ENCODE assay signal across 9 cellular contexts in the genomic region with DNA sequence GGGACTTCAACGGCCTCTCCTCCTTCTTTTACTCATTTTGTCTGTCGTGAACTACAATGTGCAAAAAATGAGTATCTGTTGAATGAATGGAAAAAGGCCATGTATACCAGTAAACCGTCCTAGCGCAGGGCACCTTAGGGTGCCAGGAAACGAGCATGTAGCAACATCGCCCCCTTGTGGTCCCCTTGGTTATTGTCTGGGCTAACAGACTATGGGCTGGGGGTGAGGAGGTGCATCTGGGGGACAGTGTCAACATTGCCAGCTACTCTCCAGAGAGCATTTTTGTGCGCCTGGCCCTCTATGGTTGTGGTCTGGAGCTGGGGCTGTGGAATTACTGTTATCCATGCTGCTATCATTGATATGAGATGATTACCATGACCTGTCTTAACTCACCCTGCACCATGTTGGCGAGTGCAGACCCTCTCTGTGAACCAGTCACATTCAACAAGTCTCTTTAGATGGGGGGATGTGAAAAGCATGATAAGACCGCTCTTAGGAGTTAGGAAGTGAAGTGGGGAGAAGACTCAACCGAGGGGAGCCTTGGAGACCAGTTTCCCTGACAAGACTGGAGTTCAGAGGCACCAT. TPM values are rescaled to one million over a fixed set of nuclear protein-coding genes. Genes with fewer than 3 reads are reported as not detected.
A peak's percentile ranks its signal among the peaks of the same experiment; 100 is the strongest.
DNase-seq lines count a peak whose midpoint lies in the region; ATAC-seq and TF ChIP-seq lines count a peak whose summit lies in the region.
"Had no signal": no experiment of that assay in that cellular context is flagged by ENCODE, and none has a peak within 500 bp of the region (broad histone marks: within the 10 kb centered on the region; RNA-seq: fewer than 3 reads in every experiment).

No MANE protein-coding gene starts in this region.

- H3K27ac ChIP-seq in cardiac muscle cell: no peak overlapping the region

- no peak overlapping the region for H3K4me3 ChIP-seq in cardiac muscle cell
- H3K4me3 ChIP-seq in retinal pigment epithelial cell (ENCODE audit: low read length): no peak overlapping the region

- no peaks in the 10 kb centered on the region for H3K4me1 ChIP-seq in cardiac muscle cell (ENCODE audit: low read depth)

- H3K27me3 ChIP-seq in cardiac muscle cell: no peaks in the 10 kb centered on the region

- H3K36me3 ChIP-seq in cardiac muscle cell: peaks cover 4% of the 10 kb centered on the region

- no peaks in the 10 kb centered on the region for H3K9me3 ChIP-seq in cardiac muscle cell (ENCODE audit: low read depth)

- in situ Hi-C loops in Caki2 (cut with HindIII; ENCODE audit: low pct_unique_long_range_greater_than_20kb, low sequenced_read_pairs) (no loop called here), KBM-7 (cut with MboI; ENCODE audit: low pct_unique_long_range_greater_than_20kb, low sequenced_read_pairs) (no loop called here)

- DNase-seq in Caki2 (ENCODE audit: low read depth) (peak; percentile 37), KBM-7 (peak; percentile 78), SHP77 (lab: John Stamatoyannopoulos, UW) (peak; percentile 54 to 59), cardiac muscle cell (ENCODE audit: low read depth in 1 of 2, low spot score in 1 of 2) (peak; percentile 52 to 73), retinal pigment epithelial cell (ENCODE audit: low read depth) (no peak), cerebellar nuclear complex (lab: John Stamatoyannopoulos, UW) (no peak)
- DNase-seq in activated effector memory CD4-positive, alpha-beta T cell treated with anti-CD3 and anti-CD28 coated beads, Interleukin-2, amount 50 U/mL, for 16 hours: peak; percentile 93

- ATAC-seq in HG03378 (IDR thresholded peaks at IDR 0.05; ENCODE audit: unreplicated experiment): no peak

- TF ChIP-seq CTCF in cardiac muscle cell (IDR thresholded peaks at IDR 0.05; ENCODE audit: low read depth, low read length) (peak; percentile 90), retinal pigment epithelial cell (conservative IDR thresholded peaks at IDR 0.05; ENCODE audit: low read depth, low read length) (peak; percentile 85)

RNA-seq across cellular contexts. Expression of a gene that starts 22.8 kb away (rescaled TPM):
- total RNA-seq in Caki2 (2014; rRNA removed; shearing (Covaris generic); ENCODE audit: low replicate concordance): not detected in 2 replicates
- total RNA-seq in cardiac muscle cell: 0.03 TPM in 1 of 2 replicates, not detected in the other
- 0.13 TPM in 1 of 2 replicates, not detected in the other for polyA plus RNA-seq in cardiac muscle cell
- total RNA-seq: T-helper 1 cell treated with Interleukin-12 subunit alpha and Interleukin-12 subunit beta and Interleukin-4 antibody, amounts not matched to agents 30 ng/mL and 1 ng/mL, for 36 hours had no signal

RNA-seq across cellular contexts. Expression of a gene that starts 41.4 kb away (rescaled TPM):
- total RNA-seq in Caki2 (2014; rRNA removed; shearing (Covaris generic); ENCODE audit: low replicate concordance): 44.2 and 50.6 TPM in 2 replicates
- total RNA-seq in cardiac muscle cell: 29.9 and 34.3 TPM in 2 replicates
- polyA plus RNA-seq in cardiac muscle cell: 38.1 and 45.9 TPM in 2 replicates

RNA-seq across cellular contexts. Expression of a gene that starts 42.1 kb away (rescaled TPM):
- 6.8 and 10.8 TPM in 2 replicates for total RNA-seq in Caki2 (2014; rRNA removed; shearing (Covaris generic); ENCODE audit: low replicate concordance)
- total RNA-seq in cardiac muscle cell: 6.3 and 6.5 TPM in 2 replicates
- 4.4 and 5.3 TPM in 2 replicates for polyA plus RNA-seq in cardiac muscle cell

RNA-seq across cellular contexts. Expression of a gene that starts 54.4 kb away (rescaled TPM):
- 96.7 and 102 TPM in 2 replicates for total RNA-seq in Caki2 (2014; rRNA removed; shearing (Covaris generic); ENCODE audit: low replicate concordance)
- 60.6 and 71.3 TPM in 2 replicates for total RNA-seq in cardiac muscle cell
- polyA plus RNA-seq in cardiac muscle cell: 43.3 and 63.1 TPM in 2 replicates

RNA-seq across cellular contexts. Expression of a gene that starts 54.7 kb away (rescaled TPM):
- total RNA-seq in Caki2 (2014; rRNA removed; shearing (Covaris generic); ENCODE audit: low replicate concordance): 9.6 TPM in 2 replicates
- total RNA-seq in cardiac muscle cell: 5.9 and 6.8 TPM in 2 replicates
- polyA plus RNA-seq in cardiac muscle cell: 4.8 and 6.3 TPM in 2 replicates

Comparison
In these comparisons a context has a peak if more than half of its experiments do, and no peak if none do; other contexts are left out.
1. DNase-seq: peak in Caki2 (single experiment), KBM-7 (single experiment), SHP77 (2 of 2), activated effector memory CD4-positive, alpha-beta T cell treated with anti-CD3 and anti-CD28 coated beads, Interleukin-2, amount 50 U/mL, for 16 hours (single experiment) and cardiac muscle cell (2 of 2); none in retinal pigment epithelial cell (single experiment) and cerebellar nuclear complex (0 of 2).